In genomic region chr3:114057011-114057347, GRCh38 we compare ENCODE assay signal across 8 cellular contexts. TPM values are rescaled to one million over a fixed set of nuclear protein-coding genes. Genes with fewer than 3 reads are reported as not detected.
A peak's percentile ranks its signal among the peaks of the same experiment; 100 is the strongest.
DNase-seq lines count a peak whose midpoint lies in the region; ATAC-seq and TF ChIP-seq lines count a peak whose summit lies in the region.

No MANE protein-coding gene starts in this region.

- peak overlapping the region; percentile 84 for H3K27ac Mint-ChIP-seq in activated T-cell treated with anti-CD3 and anti-CD28 coated beads, Interleukin-2, amount 50 U/mL, for 72 hours

- no peaks in the 10 kb centered on the region for H3K27me3 Mint-ChIP-seq in activated T-cell treated with anti-CD3 and anti-CD28 coated beads, Interleukin-2, amount 50 U/mL, for 72 hours (ENCODE audit: low read depth)

- TF ChIP-seq CTCF in brain microvascular endothelial cell (IDR thresholded peaks at IDR 0.05; ENCODE audit: low read depth, low read length, missing control alignments): no peak

- peaks cover 63% of the 10 kb centered on the region for H3K4me1 Mint-ChIP-seq in activated T-cell treated with anti-CD3 and anti-CD28 coated beads, Interleukin-2, amount 50 U/mL, for 72 hours (ENCODE audit: low read depth)

- no peaks in the 10 kb centered on the region for H3K9me3 ChIP-seq in mucosa of stomach (ENCODE audit: control insufficient read depth, low read length)

- no peaks in the 10 kb centered on the region for H3K36me3 ChIP-seq in brain microvascular endothelial cell (replicated peaks)
- H3K36me3 ChIP-seq in mucosa of stomach (ENCODE audit: control insufficient read depth, insufficient read depth, low read length): no peaks in the 10 kb centered on the region

- peaks cover 4 to 10% of the 10 kb centered on the region in 2 donors for H3K36me3 Mint-ChIP-seq in activated T-cell treated with anti-CD3 and anti-CD28 coated beads, Interleukin-2, amount 50 U/mL, for 72 hours (ENCODE audit: insufficient read depth in 2 of 2)

- peak overlapping the region; percentile 57 for H3K27ac ChIP-seq in brain microvascular endothelial cell

- no peaks in the 10 kb centered on the region for H3K9me3 Mint-ChIP-seq in activated T-cell treated with anti-CD3 and anti-CD28 coated beads, Interleukin-2, amount 50 U/mL, for 72 hours

- H3K9ac ChIP-seq in mucosa of stomach (ENCODE audit: low read length): peak overlapping the region; percentile 59

- peak overlapping the region; percentile 89 to 95 for H3K4me3 Mint-ChIP-seq in activated T-cell treated with anti-CD3 and anti-CD28 coated beads, Interleukin-2, amount 50 U/mL, for 72 hours

- DNase-seq in activated T-cell treated with anti-CD3 and anti-CD28 coated beads, Interleukin-2, amount 50 U/mL, for 72 hours: no peak
- DNase-seq in activated T-cell treated with anti-CD3 and anti-CD28 coated beads, Interleukin-2, amount 50 U/mL, for 1 hour: no peak
- DNase-seq in brain microvascular endothelial cell (no peak), foreskin melanocyte (no peak), NCI-H187 treated with DMSO at 0.1 percent for 48 hours (lab: John Stamatoyannopoulos, UW) (no peak)
- DNase-seq in stimulated activated CD8-positive, alpha-beta memory T cell treated with anti-CD3 and anti-CD28 coated beads, Interleukin-4, amount 100 ng/mL, for 48 hours: no peak

- peaks cover 5% of the 10 kb centered on the region for H3K4me1 ChIP-seq in mucosa of stomach (ENCODE audit: control insufficient read depth, insufficient read depth, low read length)

- peak; percentile 3 to 5 for ATAC-seq in activated T-cell treated with anti-CD3 and anti-CD28 coated beads, Interleukin-2, amount 50 U/mL, for 72 hours (replicated peaks in 1 of 2)
- ATAC-seq in HG03457 (IDR thresholded peaks at IDR 0.05; ENCODE audit: unreplicated experiment): peak; percentile 1

- in situ Hi-C loops in brain microvascular endothelial cell (cut with HindIII; ENCODE audit: low pct_ligation_motif_present, low sequenced_read_pairs): no loop called here

- peak overlapping the region; percentile 96 for H3K4me3 ChIP-seq in brain microvascular endothelial cell (ENCODE audit: low read depth, low read length)
- H3K4me3 ChIP-seq in mucosa of stomach (ENCODE audit: low read length): peak overlapping the region; percentile 71

- H3K27me3 ChIP-seq in brain microvascular endothelial cell (replicated peaks) (no peaks in the 10 kb centered on the region), mucosa of stomach (ENCODE audit: control insufficient read depth, insufficient read depth, low read length) (no peaks in the 10 kb centered on the region)

RNA-seq across cellular contexts. Expression of gene QTRT2, which starts 0.4 kb away (rescaled TPM):
- total RNA-seq in activated T-cell treated with anti-CD3 and anti-CD28 coated beads, Interleukin-2, amount 50 U/mL, for 72 hours: 10 to 100 TPM; 23.8 to 27.5 TPM

RNA-seq across cellular contexts. Expression of gene CCDC191, which starts 0.7 kb away (rescaled TPM):
- 1 to 10 TPM; 4.8 to 5.4 TPM for total RNA-seq in activated T-cell treated with anti-CD3 and anti-CD28 coated beads, Interleukin-2, amount 50 U/mL, for 72 hours
